Comparison of ENCODE assay signal across 14 cellular contexts in genomic region chr2:66301073-66301766, GRCh38.
DNase-seq lines count a peak whose midpoint lies in the region; ATAC-seq and TF ChIP-seq lines count a peak whose summit lies in the region.
"Had no signal": no experiment of that assay in that cellular context is flagged by ENCODE, and none has a peak within 500 bp of the region (broad histone marks: within the 10 kb centered on the region; RNA-seq: fewer than 3 reads in every experiment).

No MANE protein-coding gene starts in this region.

- H3K27ac Mint-ChIP-seq in nephron (peak overlapping the region in 2 of 3 experiments; percentile 55 to 86), immature natural killer cell (no peak overlapping the region)
- H3K27ac Mint-ChIP-seq in activated CD4-positive, alpha-beta memory T cell treated with anti-CD3 and anti-CD28 coated beads, Interleukin-2, amount 10 ng/mL, durations not matched to agents 7 days and 5 days = no peak overlapping the region
- H3K27ac Mint-ChIP-seq: activated CD4-positive, alpha-beta T cell treated with anti-CD3 and anti-CD28 coated beads for 36 hours had no signal

- no peak for TF ChIP-seq CTCF in epithelial cell of esophagus (IDR thresholded peaks at IDR 0.05; ENCODE audit: insufficient read depth, low read depth, low read length, missing control alignments)
- TF ChIP-seq CTCF in nephron (IDR thresholded peaks at IDR 0.05; ENCODE audit: unreplicated experiment in 3 of 3) = no peak
- TF ChIP-seq CTCF in smooth muscle cell (IDR thresholded peaks at IDR 0.05; ENCODE audit: borderline replicate concordance, insufficient read depth, poor library complexity, severe bottlenecking) = no peak

- H3K79me2 ChIP-seq in smooth muscle cell (ENCODE audit: low read depth) = no peaks in the 10 kb centered on the region

- H3K9me3 ChIP-seq in smooth muscle cell (replicated peaks; ENCODE audit: low read depth) = no peaks in the 10 kb centered on the region
- H3K9me3 ChIP-seq: suprapubic skin had no signal

- H3K27me3 ChIP-seq in smooth muscle cell (ENCODE audit: low read depth) = no peaks in the 10 kb centered on the region
- H3K27me3 ChIP-seq: suprapubic skin had no signal

- POLR2A ChIA-PET in activated CD4-positive, alpha-beta memory T cell treated with anti-CD3 and anti-CD28 coated beads, Interleukin-2, amount 10 ng/mL, durations not matched to agents 7 days and 5 days (lab: Charles Lee) = no interaction called here

- H3K4me3 Mint-ChIP-seq in nephron (peak overlapping the region in 1 of 3 experiments; percentile 66), immature natural killer cell (no peak overlapping the region)
- H3K4me3 Mint-ChIP-seq in activated CD4-positive, alpha-beta memory T cell treated with anti-CD3 and anti-CD28 coated beads, Interleukin-2, amount 10 ng/mL, durations not matched to agents 7 days and 5 days = no peak overlapping the region
- H3K4me3 Mint-ChIP-seq: activated CD4-positive, alpha-beta T cell treated with anti-CD3 and anti-CD28 coated beads for 36 hours had no signal

- H2AFZ ChIP-seq in smooth muscle cell (ENCODE audit: low read depth) = no peak overlapping the region

- no peak overlapping the region for H3K9ac ChIP-seq in smooth muscle cell (ENCODE audit: low read depth)

- no peak overlapping the region for H3K4me2 ChIP-seq in smooth muscle cell

- CTCF ChIA-PET in activated CD4-positive, alpha-beta memory T cell treated with anti-CD3 and anti-CD28 coated beads, Interleukin-2, amount 10 ng/mL, durations not matched to agents 7 days and 5 days (lab: Charles Lee) = no interaction called here

- intact Hi-C loops in Right ventricle myocardium inferior (cut with DNase I) (no loop called here), cardiac septum (cut with DNase I) (loop anchor here (5.0 kb wide), 1 partner anchor 136 kb away; the partner anchor contains the start of gene MEIS1)

- H3K36me3 Mint-ChIP-seq in nephron (ENCODE audit: low read depth) (no peaks in the 10 kb centered on the region), immature natural killer cell (no peaks in the 10 kb centered on the region)
- no peaks in the 10 kb centered on the region for H3K36me3 Mint-ChIP-seq in activated CD4-positive, alpha-beta memory T cell treated with anti-CD3 and anti-CD28 coated beads, Interleukin-2, amount 10 ng/mL, durations not matched to agents 7 days and 5 days (ENCODE audit: low read depth)

- H3K27me3 Mint-ChIP-seq in nephron (ENCODE audit: low read depth) = peaks cover 7% of the 10 kb centered on the region
- H3K27me3 Mint-ChIP-seq in activated CD4-positive, alpha-beta memory T cell treated with anti-CD3 and anti-CD28 coated beads, Interleukin-2, amount 10 ng/mL, durations not matched to agents 7 days and 5 days = no peaks in the 10 kb centered on the region
- H3K27me3 Mint-ChIP-seq in immature natural killer cell (ENCODE audit: low read depth in 3 of 3) = peaks cover 0 to 2% (median 0%) of the 10 kb centered on the region in 3 donors
- H3K27me3 Mint-ChIP-seq: activated CD4-positive, alpha-beta T cell treated with anti-CD3 and anti-CD28 coated beads for 36 hours had no signal

- H3K9me3 Mint-ChIP-seq in nephron (no peaks in the 10 kb centered on the region), immature natural killer cell (peaks cover 0 to 6% (median 0%) of the 10 kb centered on the region in 6 donors)
- H3K9me3 Mint-ChIP-seq in activated CD4-positive, alpha-beta memory T cell treated with anti-CD3 and anti-CD28 coated beads, Interleukin-2, amount 10 ng/mL, durations not matched to agents 7 days and 5 days = peaks cover 7% of the 10 kb centered on the region

- H3K4me1 Mint-ChIP-seq in nephron (peaks cover 46% of the 10 kb centered on the region), immature natural killer cell (no peaks in the 10 kb centered on the region)
- H3K4me1 Mint-ChIP-seq in activated CD4-positive, alpha-beta memory T cell treated with anti-CD3 and anti-CD28 coated beads, Interleukin-2, amount 10 ng/mL, durations not matched to agents 7 days and 5 days = no peaks in the 10 kb centered on the region
- H3K4me1 Mint-ChIP-seq: activated CD4-positive, alpha-beta T cell treated with anti-CD3 and anti-CD28 coated beads for 36 hours had no signal

- no peaks in the 10 kb centered on the region for H3K4me1 ChIP-seq in smooth muscle cell (ENCODE audit: low read depth)

- no peaks in the 10 kb centered on the region for H4K20me1 ChIP-seq in smooth muscle cell (ENCODE audit: low read depth)

- H3K27ac ChIP-seq in smooth muscle cell (ENCODE audit: low read depth) = no peak overlapping the region
- H3K27ac ChIP-seq: suprapubic skin had no signal

- DNase-seq in Right ventricle myocardium inferior (ENCODE audit: missing footprints) = peak; percentile 76
- DNase-seq in cardiac septum (ENCODE audit: low spot score) = no peak
- DNase-seq in epithelial cell of esophagus (ENCODE audit: low read depth) = peak; percentile 29
- DNase-seq in smooth muscle cell (lab: John Stamatoyannopoulos, UW; ENCODE audit: unreplicated experiment) = no peak
- DNase-seq in activated CD4-positive, alpha-beta memory T cell treated with anti-CD3 and anti-CD28 coated beads, Interleukin-2, amount 10 ng/mL, durations not matched to agents 7 days and 5 days = no peak
- DNase-seq in mucosa of gallbladder (ENCODE audit: low spot score) = no peak
- DNase-seq in immature natural killer cell = no peak
- DNase-seq: activated CD4-positive, alpha-beta T cell treated with anti-CD3 and anti-CD28 coated beads for 36 hours; activated effector memory CD4-positive, alpha-beta T cell treated with anti-CD3 and anti-CD28 coated beads, Interleukin-2, amount 50 U/mL, for 16 hours; kidney; nucleus accumbens; SW 1271 had no signal

- 86% methylated on average over 17 of the region's 17 CpGs for WGBS in smooth muscle cell (ENCODE audit: low lambda C conversion rate)

- no peaks in the 10 kb centered on the region for H3F3A ChIP-seq in smooth muscle cell (ENCODE audit: low read depth)

- peak; percentile 75 for ATAC-seq in Right ventricle myocardium inferior
- ATAC-seq: activated CD4-positive, alpha-beta T cell treated with anti-CD3 and anti-CD28 coated beads for 36 hours had no signal

- H3K36me3 ChIP-seq in smooth muscle cell (ENCODE audit: low read depth) = no peaks in the 10 kb centered on the region
- H3K36me3 ChIP-seq: suprapubic skin had no signal

- H3K4me3 ChIP-seq in epithelial cell of esophagus (ENCODE audit: low read length) = no peak overlapping the region
- H3K4me3 ChIP-seq in smooth muscle cell = no peak overlapping the region
- H3K4me3 ChIP-seq: suprapubic skin had no signal

Comparison
In these comparisons a context has a peak if more than half of its experiments do, and no peak if none do; other contexts are left out.
1. DNase-seq: peak in Right ventricle myocardium inferior (single experiment) and epithelial cell of esophagus (single experiment); none in cardiac septum (single experiment), smooth muscle cell (single experiment), activated CD4-positive, alpha-beta memory T cell treated with anti-CD3 and anti-CD28 coated beads, Interleukin-2, amount 10 ng/mL, durations not matched to agents 7 days and 5 days (single experiment), mucosa of gallbladder (single experiment) and immature natural killer cell (0 of 3).
2. H3K27ac Mint-ChIP-seq: peak in nephron (2 of 3); none in activated CD4-positive, alpha-beta memory T cell treated with anti-CD3 and anti-CD28 coated beads, Interleukin-2, amount 10 ng/mL, durations not matched to agents 7 days and 5 days (single experiment) and immature natural killer cell (0 of 6).